2 cellular contexts compared by ENCODE assay signal in genomic region chr11:83648610-83649467, GRCh38.
TF ChIP-seq lines count a peak whose summit lies in the region.

No MANE protein-coding gene starts in this region.

TF ChIP-seq in H1, 55 proteins besides CTCF, POLR2A, EP300 and RAD21:
- TF ChIP-seq RFX5 (IDR thresholded peaks at IDR 0.05; ENCODE audit: borderline replicate concordance, low read depth, low read length) (no peak), CREB1 (IDR thresholded peaks at IDR 0.05) (no peak), EZH2 (IDR thresholded peaks at IDR 0.05; ENCODE audit: low read depth, low read length, severe bottlenecking) (no peak), GABPA (IDR thresholded peaks at IDR 0.05; ENCODE audit: borderline replicate concordance, insufficient read depth, low read length) (no peak), KDM4A (IDR thresholded peaks at IDR 0.05; ENCODE audit: low read depth, low read length, severe bottlenecking) (no peak), RBBP5 (IDR thresholded peaks at IDR 0.05; ENCODE audit: borderline replicate concordance, low read depth, low read length) (no peak), TAF7 (optimal IDR thresholded peaks at IDR 0.05; ENCODE audit: borderline replicate concordance, low read depth, low read length) (no peak), SP4 (IDR thresholded peaks at IDR 0.05; ENCODE audit: low read length) (no peak), BRCA1 (IDR thresholded peaks at IDR 0.05; ENCODE audit: low read depth, low read length) (no peak), CBX8 (IDR thresholded peaks at IDR 0.05; ENCODE audit: borderline replicate concordance, low read depth, low read length) (no peak), BACH1 (IDR thresholded peaks at IDR 0.05; ENCODE audit: low read length) (no peak), ATF2 (IDR thresholded peaks at IDR 0.05; ENCODE audit: low read length) (no peak), HDAC6 (IDR thresholded peaks at IDR 0.05; ENCODE audit: low read depth, low read length) (no peak), SIX5 (IDR thresholded peaks at IDR 0.05; ENCODE audit: low read depth, low read length) (no peak), BCL11A (IDR thresholded peaks at IDR 0.05; ENCODE audit: low read depth in 2 of 2, low read length in 2 of 2) (no peak)
TF ChIP-seq in H1: peak in this region for 0.

TF ChIP-seq in HepG2, 621 proteins besides CTCF, POLR2A, EP300 and RAD21 (continues in another document):
- TF ChIP-seq SAP130 (CRISPR knock-in tag; IDR thresholded peaks at IDR 0.05; ENCODE audit: low read depth): 0 out of 2 replicates have a peak, but pooled peaks have one; percentile 13
- TF ChIP-seq FOXA1 (IDR thresholded peaks at IDR 0.05): no peak
- peak; percentile 94 for TF ChIP-seq FOXA1 (CRISPR knock-in tag; IDR thresholded peaks at IDR 0.05)
- 0 out of 2 replicates have a peak, but pooled peaks have one; percentile 23 for TF ChIP-seq POGK (CRISPR knock-in tag; conservative IDR thresholded peaks at IDR 0.05)
- TF ChIP-seq SMC3 (IDR thresholded peaks at IDR 0.05; ENCODE audit: low read length): peak; percentile 13; the same call in 1 of the 2 replicates
- TF ChIP-seq ZBTB1 (CRISPR knock-in tag; IDR thresholded peaks at IDR 0.05; ENCODE audit: borderline replicate concordance): no peak
- TF ChIP-seq KDM1A (CRISPR knock-in tag; IDR thresholded peaks at IDR 0.05): peak; percentile 68; the same call in 1 of the 2 replicates
- TF ChIP-seq TCF12 (IDR thresholded peaks at IDR 0.05): no peak
- no peak for TF ChIP-seq TCF12 (CRISPR knock-in tag; IDR thresholded peaks at IDR 0.05)
- TF ChIP-seq BCL6 (CRISPR knock-in tag; IDR thresholded peaks at IDR 0.05): peak; percentile 75
- 0 out of 2 replicates have a peak, but pooled peaks have one; percentile 26 for TF ChIP-seq NCOA2 (CRISPR knock-in tag; IDR thresholded peaks at IDR 0.05)
- no peak for TF ChIP-seq ZBTB49 (CRISPR knock-in tag; IDR thresholded peaks at IDR 0.05; ENCODE audit: borderline replicate concordance)
- TF ChIP-seq KDM4B (CRISPR knock-in tag; IDR thresholded peaks at IDR 0.05): no peak
- peak; percentile 30; the same call in 1 of the 2 replicates for TF ChIP-seq RARA (CRISPR knock-in tag; IDR thresholded peaks at IDR 0.05)
- peak; percentile 24; the same call in 1 of the 2 replicates for TF ChIP-seq HNF4A (CRISPR knock-in tag; IDR thresholded peaks at IDR 0.05)
- peak; percentile 60; the same call in 1 of the 2 replicates for TF ChIP-seq AHDC1 (CRISPR knock-in tag; IDR thresholded peaks at IDR 0.05; ENCODE audit: borderline replicate concordance)
- no peak for TF ChIP-seq LCORL (IDR thresholded peaks at IDR 0.05)
- no peak for TF ChIP-seq LCORL (CRISPR knock-in tag; IDR thresholded peaks at IDR 0.05)
- TF ChIP-seq BCLAF1 (IDR thresholded peaks at IDR 0.05): no peak
- TF ChIP-seq THAP11 (CRISPR knock-in tag; IDR thresholded peaks at IDR 0.05): 0 out of 2 replicates have a peak, but pooled peaks have one; percentile 24
- TF ChIP-seq SOX6 (IDR thresholded peaks at IDR 0.05): no peak
- TF ChIP-seq SOX6 (CRISPR knock-in tag; IDR thresholded peaks at IDR 0.05): 0 out of 2 replicates have a peak, but pooled peaks have one; percentile 17
- TF ChIP-seq ZNF597 (CRISPR knock-in tag; IDR thresholded peaks at IDR 0.05): no peak
- TF ChIP-seq ATM (IDR thresholded peaks at IDR 0.05; ENCODE audit: borderline replicate concordance): no peak
- peak in 1 of 2 experiments; percentile 71; a peak in 2 of 4 replicates for TF ChIP-seq ATF4 (CRISPR knock-in tag; IDR thresholded peaks at IDR 0.05)
- no peak for TF ChIP-seq SOX13 (IDR thresholded peaks at IDR 0.05)
- peak in 1 of 2 experiments; percentile 38; a peak in 1 of 4 replicates for TF ChIP-seq SOX13 (CRISPR knock-in tag; conservative IDR thresholded peaks at IDR 0.05 in 1 of 2, IDR thresholded peaks at IDR 0.05 in 1 of 2)
- TF ChIP-seq ZNF644 (CRISPR knock-in tag; IDR thresholded peaks at IDR 0.05; ENCODE audit: low read depth): peak; percentile 80
- peak; percentile 74 for TF ChIP-seq GATAD2A (CRISPR knock-in tag; IDR thresholded peaks at IDR 0.05)
- no peak for TF ChIP-seq BATF2 (CRISPR knock-in tag; IDR thresholded peaks at IDR 0.05)
- TF ChIP-seq ELF3 (CRISPR knock-in tag; IDR thresholded peaks at IDR 0.05): peak; percentile 98
- TF ChIP-seq IKZF4 (CRISPR knock-in tag; IDR thresholded peaks at IDR 0.05; ENCODE audit: borderline replicate concordance, low read depth, not compliant biosample characterization): no peak
- TF ChIP-seq ZNF678 (CRISPR knock-in tag; IDR thresholded peaks at IDR 0.05): no peak
- no peak for TF ChIP-seq MAX (IDR thresholded peaks at IDR 0.05)
- TF ChIP-seq TAF15 (IDR thresholded peaks at IDR 0.05; ENCODE audit: low read depth, low read length, poor library complexity, severe bottlenecking): no peak
- TF ChIP-seq ZNF614 (CRISPR knock-in tag; IDR thresholded peaks at IDR 0.05; ENCODE audit: borderline replicate concordance): peak; percentile 53; the same call in 1 of the 2 replicates
- no peak for TF ChIP-seq KDM2A (CRISPR knock-in tag; IDR thresholded peaks at IDR 0.05; ENCODE audit: borderline replicate concordance, low read depth)
- peak; percentile 95 for TF ChIP-seq CEBPG (CRISPR knock-in tag; IDR thresholded peaks at IDR 0.05)
- TF ChIP-seq CEBPB (IDR thresholded peaks at IDR 0.05; ENCODE audit: borderline replicate concordance, low read depth, low read length): peak; percentile 98
- TF ChIP-seq TEAD3 (CRISPR knock-in tag; optimal IDR thresholded peaks at IDR 0.05; ENCODE audit: borderline replicate concordance): peak; percentile 97
- no peak for TF ChIP-seq ZNF101 (CRISPR knock-in tag; IDR thresholded peaks at IDR 0.05; ENCODE audit: borderline replicate concordance, low read depth)
